Comparison of ENCODE assay signal across 27 cellular contexts in genomic region chr5:92513067-92513466, GRCh38.
DNase-seq lines count a peak whose midpoint lies in the region; ATAC-seq and TF ChIP-seq lines count a peak whose summit lies in the region.
"Had no signal": no experiment of that assay in that cellular context is flagged by ENCODE, and none has a peak within 500 bp of the region (broad histone marks: within the 10 kb centered on the region; RNA-seq: fewer than 3 reads in every experiment).

No MANE protein-coding gene starts in this region.

- no peak for TF ChIP-seq CTCF in RWPE1 (conservative IDR thresholded peaks at IDR 0.05; ENCODE audit: low read depth)
- no peak for TF ChIP-seq CTCF in foreskin keratinocyte (conservative IDR thresholded peaks at IDR 0.05)

- H3K4me3 Mint-ChIP-seq in activated CD4-positive, alpha-beta memory T cell treated with anti-CD3 and anti-CD28 coated beads for 36 hours: no peak overlapping the region
- H3K4me3 Mint-ChIP-seq in activated CD4-positive, alpha-beta memory T cell treated with anti-CD3 and anti-CD28 coated beads, Interleukin-2, amount 10 ng/mL, durations not matched to agents 7 days and 5 days: no peak overlapping the region
- H3K4me3 Mint-ChIP-seq: activated naive CD8-positive, alpha-beta T cell treated with anti-CD3 and anti-CD28 coated beads, Interleukin-2, amount 10 ng/mL, durations not matched to agents 7 days and 5 days; B cell; GM23338; type B pancreatic cell had no signal

- H3K9me3 ChIP-seq in GM23248 (ENCODE audit: low read depth): no peaks in the 10 kb centered on the region

- no peaks in the 10 kb centered on the region for H4K20me1 ChIP-seq in GM23248 (ENCODE audit: insufficient read depth)

- H2AFZ ChIP-seq in GM23248: no peak overlapping the region
- H2AFZ ChIP-seq: GM23338 had no signal

- H3K27me3 Mint-ChIP-seq in activated CD4-positive, alpha-beta memory T cell treated with anti-CD3 and anti-CD28 coated beads for 36 hours: no peaks in the 10 kb centered on the region
- no peaks in the 10 kb centered on the region for H3K27me3 Mint-ChIP-seq in activated CD4-positive, alpha-beta memory T cell treated with anti-CD3 and anti-CD28 coated beads, Interleukin-2, amount 10 ng/mL, durations not matched to agents 7 days and 5 days
- H3K27me3 Mint-ChIP-seq: activated naive CD8-positive, alpha-beta T cell treated with anti-CD3 and anti-CD28 coated beads, Interleukin-2, amount 10 ng/mL, durations not matched to agents 7 days and 5 days; B cell; type B pancreatic cell had no signal

- no peaks in the 10 kb centered on the region for H3K4me1 Mint-ChIP-seq in activated CD4-positive, alpha-beta memory T cell treated with anti-CD3 and anti-CD28 coated beads for 36 hours (ENCODE audit: low read depth)
- H3K4me1 Mint-ChIP-seq in activated CD4-positive, alpha-beta memory T cell treated with anti-CD3 and anti-CD28 coated beads, Interleukin-2, amount 10 ng/mL, durations not matched to agents 7 days and 5 days: no peaks in the 10 kb centered on the region
- H3K4me1 Mint-ChIP-seq: activated naive CD8-positive, alpha-beta T cell treated with anti-CD3 and anti-CD28 coated beads, Interleukin-2, amount 10 ng/mL, durations not matched to agents 7 days and 5 days; B cell; GM23338 had no signal

- no peak overlapping the region for H3K4me2 ChIP-seq in GM23248 (ENCODE audit: unreplicated experiment)
- H3K4me2 ChIP-seq: A549, GM23338 had no signal

- H3K9me2 ChIP-seq in GM23248 (ENCODE audit: insufficient read depth): no peaks in the 10 kb centered on the region

- no peak overlapping the region for H3K9ac ChIP-seq in GM23248

- H3K4me3 ChIP-seq in GM23248: no peak overlapping the region
- H3K4me3 ChIP-seq: A549, GM23338, sigmoid colon had no signal

- H3K4me1 ChIP-seq in GM23248 (ENCODE audit: insufficient read depth): no peaks in the 10 kb centered on the region; the same call in 1 of the 2 replicates
- H3K4me1 ChIP-seq in foreskin keratinocyte: no peaks in the 10 kb centered on the region
- H3K4me1 ChIP-seq: A549, sigmoid colon had no signal

- H3K27ac ChIP-seq in GM23248 (no peak overlapping the region), RWPE1 (no peak overlapping the region), foreskin keratinocyte (no peak overlapping the region)
- H3K27ac ChIP-seq: A549, sigmoid colon had no signal

- H3K79me2 ChIP-seq in GM23248 (ENCODE audit: insufficient read depth): no peaks in the 10 kb centered on the region

- H3K27me3 ChIP-seq in GM23248 (replicated peaks; ENCODE audit: insufficient read depth): no peaks in the 10 kb centered on the region
- no peaks in the 10 kb centered on the region for H3K27me3 ChIP-seq in foreskin keratinocyte
- H3K27me3 ChIP-seq: sigmoid colon had no signal

- peak overlapping the region; percentile 14 for H3K27ac Mint-ChIP-seq in activated CD4-positive, alpha-beta memory T cell treated with anti-CD3 and anti-CD28 coated beads for 36 hours
- no peak overlapping the region for H3K27ac Mint-ChIP-seq in activated CD4-positive, alpha-beta memory T cell treated with anti-CD3 and anti-CD28 coated beads, Interleukin-2, amount 10 ng/mL, durations not matched to agents 7 days and 5 days
- H3K27ac Mint-ChIP-seq: activated naive CD8-positive, alpha-beta T cell treated with anti-CD3 and anti-CD28 coated beads, Interleukin-2, amount 10 ng/mL, durations not matched to agents 7 days and 5 days; B cell; GM23338; type B pancreatic cell had no signal

- H3K9me3 Mint-ChIP-seq in activated CD4-positive, alpha-beta memory T cell treated with anti-CD3 and anti-CD28 coated beads for 36 hours: peaks cover 44% of the 10 kb centered on the region
- peaks cover 13% of the 10 kb centered on the region for H3K9me3 Mint-ChIP-seq in activated CD4-positive, alpha-beta memory T cell treated with anti-CD3 and anti-CD28 coated beads, Interleukin-2, amount 10 ng/mL, durations not matched to agents 7 days and 5 days

- ATAC-seq in foreskin keratinocyte (peak; percentile 93), HG02870 (IDR thresholded peaks at IDR 0.05; ENCODE audit: unreplicated experiment) (no peak)
- ATAC-seq: A549, GM23338 had no signal

- H3K36me3 Mint-ChIP-seq in activated CD4-positive, alpha-beta memory T cell treated with anti-CD3 and anti-CD28 coated beads for 36 hours: no peaks in the 10 kb centered on the region
- no peaks in the 10 kb centered on the region for H3K36me3 Mint-ChIP-seq in activated CD4-positive, alpha-beta memory T cell treated with anti-CD3 and anti-CD28 coated beads, Interleukin-2, amount 10 ng/mL, durations not matched to agents 7 days and 5 days (ENCODE audit: low read depth)
- H3K36me3 Mint-ChIP-seq: activated naive CD8-positive, alpha-beta T cell treated with anti-CD3 and anti-CD28 coated beads, Interleukin-2, amount 10 ng/mL, durations not matched to agents 7 days and 5 days; type B pancreatic cell had no signal

- peak; percentile 11 for DNase-seq in activated CD4-positive, alpha-beta memory T cell treated with anti-CD3 and anti-CD28 coated beads for 36 hours
- no peak for DNase-seq in activated CD4-positive, alpha-beta memory T cell treated with anti-CD3 and anti-CD28 coated beads, Interleukin-2, amount 10 ng/mL, durations not matched to agents 7 days and 5 days
- DNase-seq in GM23248 (peak; percentile 37), RWPE1 (ENCODE audit: low spot score) (peak; percentile 55), foreskin keratinocyte (peak; percentile 56 to 76), NCI-H2029 (lab: John Stamatoyannopoulos, UW) (no peak), GM03348 (ENCODE audit: low spot score) (no peak)
- DNase-seq: activated CD8-positive, alpha-beta memory T cell treated with anti-CD3 and anti-CD28 coated beads for 24 hours; activated naive CD8-positive, alpha-beta T cell treated with anti-CD3 and anti-CD28 coated beads, Interleukin-2, amount 10 ng/mL, durations not matched to agents 7 days and 5 days; activated T-cell treated with anti-CD3 and anti-CD28 coated beads, Interleukin-2, amount 50 U/mL, for 1 hour; DMS79; head of caudate nucleus; Kasumi-1; kidney glomerular epithelial cell; NCI-H1048; NCI-H1930; NCI-H2227 treated with DMSO at 0.1 percent for 48 hours; NCI-H748 treated with DMSO at 0.1 percent for 48 hours; posterior cingulate gyrus; Right ventricle myocardium superior; sigmoid colon; stimulated activated CD8-positive, alpha-beta memory T cell treated with anti-CD3 and anti-CD28 coated beads, Interleukin-4, amount 100 ng/mL, for 48 hours had no signal

- POLR2A ChIA-PET in activated CD4-positive, alpha-beta memory T cell treated with anti-CD3 and anti-CD28 coated beads for 36 hours (lab: Charles Lee): no interaction called here
- POLR2A ChIA-PET in activated CD4-positive, alpha-beta memory T cell treated with anti-CD3 and anti-CD28 coated beads, Interleukin-2, amount 10 ng/mL, durations not matched to agents 7 days and 5 days (lab: Charles Lee): no interaction called here
- POLR2A ChIA-PET in RWPE1 (lab: Yijun Ruan, JAX; ENCODE audit: low non-redundant PET): no interaction called here

- intact Hi-C loops in activated CD4-positive, alpha-beta memory T cell treated with anti-CD3 and anti-CD28 coated beads for 36 hours (cut with micrococcal nuclease): no loop called here

- CTCF ChIA-PET in activated CD4-positive, alpha-beta memory T cell treated with anti-CD3 and anti-CD28 coated beads for 36 hours (lab: Charles Lee): no interaction called here
- CTCF ChIA-PET in activated CD4-positive, alpha-beta memory T cell treated with anti-CD3 and anti-CD28 coated beads, Interleukin-2, amount 10 ng/mL, durations not matched to agents 7 days and 5 days (lab: Charles Lee): no interaction called here
- CTCF ChIA-PET in RWPE1 (lab: Yijun Ruan, JAX): no interaction called here

- no peaks in the 10 kb centered on the region for H3K36me3 ChIP-seq in GM23248 (ENCODE audit: low read depth)
- H3K36me3 ChIP-seq: sigmoid colon had no signal

- in situ Hi-C loops in GM23248 (cut with MboI): no loop called here

- 88 to 89% methylated on average over 1 of the region's 1 CpG for WGBS in GM23248 (ENCODE audit: low coverage in 1 of 2, low lambda C conversion rate in 2 of 2, missing lambda C conversion rate in 2 of 2), 2 experiments

- no peaks in the 10 kb centered on the region for H3F3A ChIP-seq in GM23248 (ENCODE audit: insufficient read depth)

Comparison
In these comparisons a context has a peak if more than half of its experiments do, and no peak if none do; other contexts are left out.
1. DNase-seq: peak in activated CD4-positive, alpha-beta memory T cell treated with anti-CD3 and anti-CD28 coated beads for 36 hours (single experiment), GM23248 (single experiment), RWPE1 (single experiment) and foreskin keratinocyte (2 of 2); none in activated CD4-positive, alpha-beta memory T cell treated with anti-CD3 and anti-CD28 coated beads, Interleukin-2, amount 10 ng/mL, durations not matched to agents 7 days and 5 days (single experiment), NCI-H2029 (single experiment) and GM03348 (single experiment).